In the genomic region with DNA sequence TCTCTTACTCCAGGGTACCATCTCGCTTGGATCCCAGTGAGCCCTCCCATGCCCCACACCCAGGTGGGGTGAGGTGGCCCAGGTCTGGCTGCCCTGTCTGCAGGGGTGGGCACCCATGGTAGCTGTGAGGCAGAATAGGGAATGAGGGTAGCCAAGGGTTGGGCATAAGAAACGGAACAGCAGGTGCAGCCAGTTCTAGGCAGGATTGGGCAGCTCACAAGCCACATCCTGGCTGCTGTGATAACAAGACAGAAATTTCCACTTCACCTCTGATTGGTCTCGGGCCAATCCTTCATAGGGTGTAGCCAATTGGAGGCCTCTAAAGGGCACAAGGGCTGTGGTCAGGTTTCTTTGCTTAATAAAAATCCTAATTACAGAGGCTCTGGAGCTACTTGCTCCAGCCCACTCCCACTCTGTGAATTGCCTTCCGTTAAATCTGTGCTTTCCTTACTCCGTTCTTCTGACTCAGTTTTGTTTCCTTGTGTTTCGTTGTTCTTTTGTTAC, we compare ENCODE assay signal across 7 cellular contexts. TPM values are rescaled to one million over a fixed set of nuclear protein-coding genes. Genes with fewer than 3 reads are reported as not detected.
DNase-seq lines count a peak whose midpoint lies in the region; ATAC-seq and TF ChIP-seq lines count a peak whose summit lies in the region.

No MANE protein-coding gene starts in this region.

- intact Hi-C loops in ascending aorta (cut with DNase I) (no loop called here), prostate gland (cut with DNase I) (no loop called here)

- H3K27ac ChIP-seq in VCaP (peak overlapping the region; percentile 69), ascending aorta (no peak overlapping the region), prostate gland (no peak overlapping the region)

- no peak for TF ChIP-seq POLR2A in prostate gland (IDR thresholded peaks at IDR 0.05)

- peaks cover 11% of the 10 kb centered on the region for H3K27me3 ChIP-seq in ascending aorta
- peaks cover 6% of the 10 kb centered on the region for H3K27me3 ChIP-seq in prostate gland (replicated peaks; ENCODE audit: insufficient read depth)

- in situ Hi-C loops in G401 (cut with HindIII; ENCODE audit: low sequenced_read_pairs), result no loop called here

- H3K36me3 ChIP-seq in ascending aorta (no peaks in the 10 kb centered on the region), prostate gland (no peaks in the 10 kb centered on the region)

- H3K4me1 ChIP-seq in ascending aorta, result peaks cover 10 to 11% of the 10 kb centered on the region in 2 donors
- peaks cover 9% of the 10 kb centered on the region for H3K4me1 ChIP-seq in prostate gland (replicated peaks)

- TF ChIP-seq CTCF in VCaP (conservative IDR thresholded peaks at IDR 0.05) (no peak), ascending aorta (IDR thresholded peaks at IDR 0.05) (no peak), prostate gland (IDR thresholded peaks at IDR 0.05) (no peak)

- H3K9me3 ChIP-seq in ascending aorta (no peaks in the 10 kb centered on the region), prostate gland (no peaks in the 10 kb centered on the region)

- DNase-seq in G401 (ENCODE audit: low spot score) (peak; percentile 89), MV-4-11 (lab: John Stamatoyannopoulos, UW) (peak; percentile 34), iPS-NIHi11 (ENCODE audit: low spot score) (peak; percentile 70), ascending aorta (ENCODE audit: low spot score in 2 of 2) (no peak), prostate gland (ENCODE audit: low spot score) (no peak)

- no peak for ATAC-seq in GM18517 (IDR thresholded peaks at IDR 0.05; ENCODE audit: unreplicated experiment)

- no peak overlapping the region for H3K4me3 ChIP-seq in ascending aorta
- no peak overlapping the region for H3K4me3 ChIP-seq in prostate gland

- 33% methylated on average over 6 of the region's 6 CpGs for WGBS in prostate gland

RNA-seq across cellular contexts. Expression of gene ARHGDIG, which starts 1.5 kb away (rescaled TPM):
- total RNA-seq in G401 (2014; rRNA removed; shearing (Covaris generic)), result 2.6 and 12.2 TPM in 2 replicates
- total RNA-seq in ascending aorta (not detected), prostate gland (1 to 10 TPM in 1 of 2 donors, under 1 TPM in 1; 0.41 to 7.0 TPM)

RNA-seq across cellular contexts. Expression of gene RGS11, which starts 3.2 kb away (rescaled TPM):
- 0.37 TPM in 1 of 2 replicates, not detected in the other for total RNA-seq in G401 (2014; rRNA removed; shearing (Covaris generic))
- 32.6 TPM for total RNA-seq in ascending aorta
- total RNA-seq in prostate gland, result 1 to 10 TPM; 2.3 to 5.9 TPM

RNA-seq across cellular contexts. Expression of gene PDIA2, which starts 4.0 kb away (rescaled TPM):
- total RNA-seq in G401 (2014; rRNA removed; shearing (Covaris generic)), result not detected in 2 replicates
- total RNA-seq in ascending aorta (not detected), prostate gland (1 to 10 TPM in 1 of 2 donors, not detected in 1; 2.1 TPM)

RNA-seq across cellular contexts. Expression of gene FAM234A, which starts 44.3 kb away (rescaled TPM):
- 70.3 and 97.6 TPM in 2 replicates for total RNA-seq in G401 (2014; rRNA removed; shearing (Covaris generic))
- total RNA-seq in ascending aorta (67.7 TPM), prostate gland (100 to 1,000 TPM in 1 of 2 donors, 10 to 100 TPM in 1; 83.8 to 114 TPM)

RNA-seq across cellular contexts. Expression of gene LUC7L, which starts 49.7 kb away (rescaled TPM):
- 45.8 and 56.7 TPM in 2 replicates for total RNA-seq in G401 (2014; rRNA removed; shearing (Covaris generic))
- total RNA-seq in ascending aorta (53.0 TPM), prostate gland (100 to 1,000 TPM in 1 of 2 donors, 10 to 100 TPM in 1; 55.1 to 108 TPM)

Comparison
In these comparisons a context has a peak if more than half of its experiments do, and no peak if none do; other contexts are left out.
1. DNase-seq: peak in G401 (single experiment), MV-4-11 (single experiment) and iPS-NIHi11 (single experiment); none in ascending aorta (0 of 2) and prostate gland (single experiment).